32 cellular contexts compared by ENCODE assay signal in the genomic region with DNA sequence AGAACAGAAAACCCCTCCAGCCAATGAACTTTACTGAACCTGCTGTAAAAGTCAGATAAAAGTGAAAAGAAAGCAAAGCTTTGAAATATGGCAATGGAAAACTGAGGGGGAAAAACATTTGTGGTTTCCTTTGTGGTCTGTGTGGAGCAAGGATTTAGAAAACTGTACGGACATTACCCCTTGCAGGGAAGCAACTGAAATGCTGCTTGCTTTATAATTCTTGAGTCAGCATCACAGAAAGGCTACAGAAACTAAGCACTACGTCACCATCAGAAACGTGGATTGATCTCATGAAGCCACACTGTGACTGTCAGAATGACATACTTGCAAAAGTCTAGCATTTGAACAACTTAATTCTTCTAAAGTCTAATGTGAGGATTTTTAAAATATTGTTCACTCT. TPM values are rescaled to one million over a fixed set of nuclear protein-coding genes. Genes with fewer than 3 reads are reported as not detected.
"Had no signal": no experiment of that assay in that cellular context is flagged by ENCODE, and none has a peak within 500 bp of the region (broad histone marks: within the 10 kb centered on the region; RNA-seq: fewer than 3 reads in every experiment).

No MANE protein-coding gene starts in this region.

- DNase-seq: activated B cell treated with CpG ODN at 0.5 μM for 24 hours; activated CD4-positive, alpha-beta T cell treated with anti-CD3 and anti-CD28 coated beads for 36 hours; activated CD8-positive, alpha-beta memory T cell treated with anti-CD3 and anti-CD28 coated beads, Interleukin-2, amount 10 ng/mL, durations not matched to agents 7 days and 5 days; activated CD8-positive, alpha-beta T cell treated with anti-CD3 and anti-CD28 coated beads, Interleukin-2, amount 10 ng/mL, durations not matched to agents 7 days and 5 days; activated naive CD4-positive, alpha-beta T cell; activated T-cell treated with anti-CD3 and anti-CD28 coated beads, Interleukin-2, amount 50 U/mL, for 48 hours; anterior cingulate cortex; central memory CD4-positive, alpha-beta T cell; endodermal cell; foreskin fibroblast; heart left ventricle; left lung; lower lobe of right lung; mesenchymal stem cell; natural killer cell; right cardiac atrium; spleen; stimulated activated CD4-positive, alpha-beta T cell treated with anti-CD3 and anti-CD28 coated beads, Interleukin-4, amount 100 ng/mL, for 1 hour; stimulated activated naive CD8-positive, alpha-beta T cell treated with anti-CD3 and anti-CD28 coated beads, Interleukin-15, Interleukin-2, amounts not matched to agents 100 U/mL and 50 U/mL, for 24 hours; T-helper 17 cell; T1000; trophoblast cell had no signal

- H3K36me3 ChIP-seq: breast epithelium, heart left ventricle, left lung, lower lobe of right lung, neural progenitor cell, spleen, thoracic aorta had no signal

- H3K27ac ChIP-seq: breast epithelium, heart left ventricle, left lung, lower lobe of right lung, neural progenitor cell, spleen, thoracic aorta had no signal

- H3K9ac ChIP-seq: neural progenitor cell had no signal

- H3K4me3 ChIP-seq: breast epithelium, heart left ventricle, left lung, lower lobe of right lung, neural progenitor cell, spleen, thoracic aorta had no signal

- H3K4me1 ChIP-seq: breast epithelium, left lung, lower lobe of right lung had no signal

- H3K4me2 ChIP-seq: neural progenitor cell had no signal

- H3K9me3 ChIP-seq: breast epithelium, heart left ventricle, left lung, lower lobe of right lung, thoracic aorta had no signal

- FAIRE-seq: urothelium cell line had no signal

RNA-seq across cellular contexts. Expression of a gene that starts 2.4 kb away (rescaled TPM):
- total RNA-seq: activated B cell treated with CpG ODN at 0.5 μM for 24 hours; activated CD4-positive, alpha-beta T cell treated with anti-CD3 and anti-CD28 coated beads for 36 hours; activated CD8-positive, alpha-beta memory T cell treated with anti-CD3 and anti-CD28 coated beads, Interleukin-2, amount 10 ng/mL, durations not matched to agents 7 days and 5 days; activated CD8-positive, alpha-beta T cell treated with anti-CD3 and anti-CD28 coated beads, Interleukin-2, amount 10 ng/mL, durations not matched to agents 7 days and 5 days; activated naive CD4-positive, alpha-beta T cell treated with anti-CD3 and anti-CD28 coated beads, Interleukin-2, amount 50 U/mL, for 72 hours; activated T-helper 2 cell treated with anti-CD3 and anti-CD28 coated beads, Interferon-gamma antibody, Interleukin-2, Interleukin-4, amounts not matched to agents 10 μg/mL and 5 μg/mL and 100 μg/mL, durations not matched to agents 14 hours and 24 hours and 36 hours; endodermal cell; esophagus mucosa; heart left ventricle; left lung; lower lobe of right lung; natural killer cell; omental fat pad; pulmonary artery endothelial cell; right cardiac atrium; spleen; subcutaneous adipose tissue; T-helper 17 cell; thoracic aorta had no signal
- polyA plus RNA-seq: heart left ventricle, right cardiac atrium, spleen had no signal
